17 cellular contexts compared by ENCODE assay signal in the genomic region with DNA sequence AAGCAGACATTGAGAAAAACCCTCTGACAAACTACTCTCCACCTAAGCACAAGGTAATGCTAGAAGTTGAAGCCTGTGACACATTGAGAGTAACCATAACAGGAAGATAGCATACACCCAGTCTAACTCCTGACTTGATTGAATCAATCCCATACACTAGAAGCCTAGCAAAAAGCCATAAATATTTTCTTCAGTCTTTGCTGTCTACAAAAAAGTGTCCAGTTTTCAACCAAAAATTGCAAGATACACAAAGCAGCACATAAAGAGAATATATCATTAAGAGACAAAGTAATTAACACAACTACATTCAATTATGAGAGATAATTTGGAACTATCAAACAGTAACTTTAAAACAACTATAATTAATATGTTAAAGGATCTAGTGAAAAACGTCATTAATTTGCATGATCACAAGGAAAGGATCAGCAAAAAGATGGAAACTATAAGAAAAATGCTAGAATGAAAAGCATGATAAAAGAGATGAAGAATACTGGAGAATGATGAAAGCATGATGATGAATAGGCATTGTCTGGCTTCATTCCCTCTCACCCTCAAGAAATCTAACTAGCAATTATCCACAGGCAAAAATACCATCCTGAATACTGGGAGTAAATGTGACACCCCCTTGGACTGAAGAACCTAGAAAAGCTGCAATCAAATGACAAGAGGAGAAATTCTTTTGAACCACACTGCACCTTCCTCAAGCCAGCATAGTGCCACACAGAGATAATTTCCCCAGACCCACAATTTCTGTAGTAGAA.
DNase-seq lines count a peak whose midpoint lies in the region; ATAC-seq, FAIRE-seq and TF ChIP-seq lines count a peak whose summit lies in the region.
"Had no signal": no experiment of that assay in that cellular context is flagged by ENCODE, and none has a peak within 500 bp of the region (broad histone marks: within the 10 kb centered on the region; RNA-seq: fewer than 3 reads in every experiment).

No MANE protein-coding gene starts in this region.

- no peak overlapping the region for H3K4me3 ChIP-seq in GM23338
- no peak overlapping the region for H3K4me3 ChIP-seq in SJCRH30
- no peak overlapping the region for H3K4me3 ChIP-seq in keratinocyte (ENCODE audit: control insufficient read depth in 2 of 3, extremely low read depth in 1 of 3, insufficient read depth in 2 of 3, low read depth in 1 of 3, low read length in 3 of 3)
- no peak overlapping the region for H3K4me3 ChIP-seq in effector memory CD4-positive, alpha-beta T cell (ENCODE audit: insufficient read depth, low read depth, low read length, poor library complexity, severe bottlenecking)
- H3K4me3 ChIP-seq in PC-9 = no peak overlapping the region
- H3K4me3 ChIP-seq: BLaER1 had no signal

- no peak overlapping the region for H3K27ac Mint-ChIP-seq in GM23338
- H3K27ac Mint-ChIP-seq: CD14-positive monocyte; CD4-positive, alpha-beta memory T cell; HFFc6 had no signal

- no peaks in the 10 kb centered on the region for H3K9me3 ChIP-seq in SJCRH30 (replicated peaks)
- H3K9me3 ChIP-seq in keratinocyte (ENCODE audit: control insufficient read depth, low read depth, low read length) = no peaks in the 10 kb centered on the region
- no peaks in the 10 kb centered on the region for H3K9me3 ChIP-seq in effector memory CD4-positive, alpha-beta T cell (ENCODE audit: control insufficient read depth, low read length)
- H3K9me3 ChIP-seq in PC-9 (ENCODE audit: insufficient read depth, low read depth) = no peaks in the 10 kb centered on the region

- H3K4me1 Mint-ChIP-seq in GM23338 = peaks cover 4% of the 10 kb centered on the region; the same call in 1 of the 3 replicates
- H3K4me1 Mint-ChIP-seq: CD14-positive monocyte; CD4-positive, alpha-beta memory T cell had no signal

- CTCF ChIA-PET in PC-9 (lab: Charles Lee) = no interaction called here

- H2AFZ ChIP-seq in GM23338 = 0 out of 2 replicates have a peak overlapping the region, but pooled peaks have one; percentile 8
- H2AFZ ChIP-seq in keratinocyte (ENCODE audit: control insufficient read depth, low read length) = no peak overlapping the region
- H2AFZ ChIP-seq in PC-9 = no peak overlapping the region

- no TSS peak for BruUV-seq in PC-9 (replicated peaks; lab: Mats Ljungman, UMichigan)

- TF ChIP-seq CTCF in GM23338 (conservative IDR thresholded peaks at IDR 0.05; ENCODE audit: low read depth in 2 of 2) (no peak), keratinocyte (optimal IDR thresholded peaks at IDR 0.05 in 1 of 3, IDR thresholded peaks at IDR 0.05 in 1 of 3, conservative IDR thresholded peaks at IDR 0.05 in 1 of 3; ENCODE audit: extremely low read depth in 1 of 3, insufficient read depth in 2 of 3, low read length in 3 of 3) (no peak), PC-9 (conservative IDR thresholded peaks at IDR 0.05) (no peak)

- H3F3A ChIP-seq in GM23338 (replicated peaks; ENCODE audit: low read depth) (no peaks in the 10 kb centered on the region), PC-9 (ENCODE audit: insufficient read depth, low read depth) (no peaks in the 10 kb centered on the region)

- H4K20me1 ChIP-seq in GM23338 (replicated peaks; ENCODE audit: insufficient read depth) = no peaks in the 10 kb centered on the region
- no peaks in the 10 kb centered on the region for H4K20me1 ChIP-seq in keratinocyte (ENCODE audit: control insufficient read depth, extremely low read depth, insufficient read depth, low read length)
- no peaks in the 10 kb centered on the region for H4K20me1 ChIP-seq in PC-9 (ENCODE audit: insufficient read depth)
- H4K20me1 ChIP-seq: BLaER1 had no signal

- no peak overlapping the region for H3K4me3 Mint-ChIP-seq in GM23338
- H3K4me3 Mint-ChIP-seq: CD14-positive monocyte; CD4-positive, alpha-beta memory T cell; HFFc6 had no signal

- H3K9me1 ChIP-seq in keratinocyte (ENCODE audit: control insufficient read depth, extremely low read depth, insufficient read depth, low read length) = no peaks in the 10 kb centered on the region

- ATAC-seq in GM23338 = no peak
- ATAC-seq in esophagus mucosa = no peak

- intact Hi-C loops in PC-9 (cut with micrococcal nuclease; ENCODE audit: unreplicated experiment) = no loop called here

- H3K36me3 Mint-ChIP-seq in GM23338 (ENCODE audit: low read depth) = no peaks in the 10 kb centered on the region
- H3K36me3 Mint-ChIP-seq: CD14-positive monocyte; CD4-positive, alpha-beta memory T cell had no signal

- POLR2A ChIA-PET in PC-9 (lab: Charles Lee; ENCODE audit: unreplicated experiment) = no interaction called here

- no peaks in the 10 kb centered on the region for H3K79me2 ChIP-seq in GM23338 (replicated peaks; ENCODE audit: insufficient read depth)
- H3K79me2 ChIP-seq in keratinocyte (ENCODE audit: control insufficient read depth, insufficient read depth, low read length) = no peaks in the 10 kb centered on the region
- H3K79me2 ChIP-seq in PC-9 (ENCODE audit: low read depth) = no peaks in the 10 kb centered on the region

- H3K27me3 Mint-ChIP-seq in GM23338 (ENCODE audit: insufficient read depth, low read depth, poor library complexity) = peaks cover 2% of the 10 kb centered on the region

- no peaks in the 10 kb centered on the region for H3K9me3 Mint-ChIP-seq in GM23338

- no peaks in the 10 kb centered on the region; the same call in 1 of the 2 replicates for H3K4me1 ChIP-seq in GM23338 (ENCODE audit: insufficient read depth)
- H3K4me1 ChIP-seq in SJCRH30 = peaks cover 40% of the 10 kb centered on the region
- peaks cover 12% of the 10 kb centered on the region for H3K4me1 ChIP-seq in keratinocyte (ENCODE audit: control insufficient read depth, extremely low read depth, insufficient read depth, low read length)
- no peaks in the 10 kb centered on the region for H3K4me1 ChIP-seq in effector memory CD4-positive, alpha-beta T cell (ENCODE audit: control insufficient read depth, insufficient read depth, low read length, poor library complexity, severe bottlenecking)
- no peaks in the 10 kb centered on the region for H3K4me1 ChIP-seq in PC-9 (replicated peaks; ENCODE audit: insufficient read depth)
- H3K4me1 ChIP-seq: BLaER1 had no signal

- H3K4me2 ChIP-seq in GM23338 (no peak overlapping the region), keratinocyte (ENCODE audit: control insufficient read depth, extremely low read depth, insufficient read depth, low read depth, low read length) (no peak overlapping the region), PC-9 (no peak overlapping the region)
- H3K4me2 ChIP-seq: BLaER1 had no signal

- DNase-seq in GM23338 (ENCODE audit: low spot score) (no peak), SJCRH30 (no peak), keratinocyte (ENCODE audit: low read depth, low spot score) (no peak), PC-9 (no peak)
- no peak for DNase-seq in effector memory CD4-positive, alpha-beta T cell
- DNase-seq in stimulated activated CD4-positive, alpha-beta T cell treated with anti-CD3 and anti-CD28 coated beads, Interleukin-2, amount 100 ng/mL, for 48 hours = no peak
- DNase-seq: 8988T; CD4-positive, alpha-beta memory T cell; DMS153; DMS79; GF-D8; GOT3 had no signal

- no peaks in the 10 kb centered on the region for H3K27me3 ChIP-seq in GM23338 (ENCODE audit: insufficient read depth)
- no peaks in the 10 kb centered on the region for H3K27me3 ChIP-seq in SJCRH30
- no peaks in the 10 kb centered on the region for H3K27me3 ChIP-seq in keratinocyte (ENCODE audit: control insufficient read depth, extremely low read depth, insufficient read depth, low read length)
- no peaks in the 10 kb centered on the region for H3K27me3 ChIP-seq in effector memory CD4-positive, alpha-beta T cell (replicated peaks; ENCODE audit: control insufficient read depth, insufficient read depth, low read length, poor library complexity, severe bottlenecking)
- no peaks in the 10 kb centered on the region for H3K27me3 ChIP-seq in PC-9 (ENCODE audit: insufficient read depth, low read depth)
- H3K27me3 ChIP-seq: BLaER1 had no signal

- peak; percentile 74 for FAIRE-seq in keratinocyte (lab: Jason Lieb, UNC)

- H3K9ac ChIP-seq in keratinocyte (ENCODE audit: control insufficient read depth, extremely low read depth, insufficient read depth, low read length) = no peak overlapping the region
- H3K9ac ChIP-seq: BLaER1 had no signal

- H3K36me3 ChIP-seq in GM23338 (ENCODE audit: insufficient read depth) = no peaks in the 10 kb centered on the region
- no peaks in the 10 kb centered on the region for H3K36me3 ChIP-seq in SJCRH30
- no peaks in the 10 kb centered on the region for H3K36me3 ChIP-seq in keratinocyte (ENCODE audit: control insufficient read depth in 2 of 2, extremely low read depth in 1 of 2, insufficient read depth in 2 of 2, low read length in 2 of 2)
- no peaks in the 10 kb centered on the region for H3K36me3 ChIP-seq in effector memory CD4-positive, alpha-beta T cell (ENCODE audit: control insufficient read depth, insufficient read depth, low read length)
- no peaks in the 10 kb centered on the region for H3K36me3 ChIP-seq in PC-9 (ENCODE audit: low read depth)
- H3K36me3 ChIP-seq: BLaER1 had no signal

- dilution Hi-C loops in keratinocyte (cut with MboI; ENCODE audit: extremely low pct_ligation_motif_present, low sequenced_read_pairs) = no loop called here

- H3K27ac ChIP-seq in GM23338 (ENCODE audit: low read depth) (no peak overlapping the region), SJCRH30 (peak overlapping the region; percentile 61), keratinocyte (ENCODE audit: control insufficient read depth, insufficient read depth, low read length) (no peak overlapping the region), PC-9 (no peak overlapping the region)
- H3K27ac ChIP-seq in effector memory CD4-positive, alpha-beta T cell (ENCODE audit: insufficient read depth, low read length, poor library complexity, severe bottlenecking) = no peak overlapping the region
- H3K27ac ChIP-seq: BLaER1, HL-60 had no signal

- H3K9me2 ChIP-seq in GM23338 (ENCODE audit: insufficient read depth) (no peaks in the 10 kb centered on the region), PC-9 (ENCODE audit: insufficient read depth) (peaks cover 2% of the 10 kb centered on the region; the same call in 1 of the 2 replicates)

TF ChIP-seq in GM23338, 12 proteins besides CTCF, POLR2A, EP300 and RAD21 (continues in another document):
- TF ChIP-seq EZH2phosphoT487 (IDR thresholded peaks at IDR 0.05; ENCODE audit: unreplicated experiment) (no peak), JUNB (IDR thresholded peaks at IDR 0.05; ENCODE audit: unreplicated experiment) (no peak), EZH2 (IDR thresholded peaks at IDR 0.05; ENCODE audit: low read depth, unreplicated experiment) (no peak), STAT1 (IDR thresholded peaks at IDR 0.05; ENCODE audit: unreplicated experiment) (no peak)
- TF ChIP-seq, protein P1, sequence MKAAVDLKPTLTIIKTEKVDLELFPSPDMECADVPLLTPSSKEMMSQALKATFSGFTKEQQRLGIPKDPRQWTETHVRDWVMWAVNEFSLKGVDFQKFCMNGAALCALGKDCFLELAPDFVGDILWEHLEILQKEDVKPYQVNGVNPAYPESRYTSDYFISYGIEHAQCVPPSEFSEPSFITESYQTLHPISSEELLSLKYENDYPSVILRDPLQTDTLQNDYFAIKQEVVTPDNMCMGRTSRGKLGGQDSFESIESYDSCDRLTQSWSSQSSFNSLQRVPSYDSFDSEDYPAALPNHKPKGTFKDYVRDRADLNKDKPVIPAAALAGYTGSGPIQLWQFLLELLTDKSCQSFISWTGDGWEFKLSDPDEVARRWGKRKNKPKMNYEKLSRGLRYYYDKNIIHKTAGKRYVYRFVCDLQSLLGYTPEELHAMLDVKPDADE (IDR thresholded peaks at IDR 0.05) = no peak
